In the genomic region with DNA sequence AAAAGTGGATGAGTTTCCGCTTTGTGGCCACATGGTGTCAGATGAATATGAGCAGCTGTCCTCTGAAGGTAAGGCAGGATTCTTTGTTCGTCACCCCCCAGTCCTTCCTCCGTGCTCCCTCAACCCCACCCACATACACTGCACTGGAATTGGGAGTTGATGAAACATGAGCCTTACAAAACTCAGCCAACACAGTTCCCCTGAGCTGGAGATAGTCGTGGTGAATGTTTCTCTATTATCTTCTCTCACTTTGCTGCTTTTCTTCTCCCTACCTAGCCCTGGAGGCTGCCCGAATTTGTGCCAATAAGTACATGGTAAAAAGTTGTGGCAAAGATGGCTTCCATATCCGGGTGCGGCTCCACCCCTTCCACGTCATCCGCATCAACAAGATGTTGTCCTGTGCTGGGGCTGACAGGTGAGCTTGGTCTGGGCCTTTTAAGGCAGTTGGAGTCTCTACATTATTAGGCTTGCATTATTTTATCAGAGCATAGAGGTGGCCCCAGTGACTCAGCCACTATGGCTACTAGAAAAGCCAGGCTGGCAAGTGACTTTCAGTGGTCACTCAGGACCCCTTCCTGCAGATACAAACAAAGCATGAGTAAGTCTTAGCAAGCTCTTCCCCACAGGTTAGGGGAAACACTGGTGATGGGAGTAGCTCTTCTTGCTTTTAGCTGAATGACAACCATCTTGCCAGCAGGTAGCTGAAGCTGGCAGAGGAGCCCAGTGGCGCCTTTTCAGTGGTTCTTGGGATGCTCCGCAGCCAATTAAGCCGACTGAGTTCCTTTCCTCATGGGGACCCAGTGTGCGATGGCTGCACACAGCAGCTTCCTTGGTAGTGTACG, we compare ENCODE assay signal across 8 cellular contexts. TPM values are rescaled to one million over a fixed set of nuclear protein-coding genes. Genes with fewer than 3 reads are reported as not detected.
A peak's percentile ranks its signal among the peaks of the same experiment; 100 is the strongest.
DNase-seq lines count a peak whose midpoint lies in the region; ATAC-seq, FAIRE-seq and TF ChIP-seq lines count a peak whose summit lies in the region.

No MANE protein-coding gene starts in this region.

- POLR2A ChIA-PET in HepG2 (lab: Yijun Ruan, JAX) (interaction anchor here (1.2 to 6.3 kb wide), 4 partner anchors 10 to 142 kb away, joined by 3 to 75 read pairs (median 16); a partner anchor contains a TSS), GM10248 (lab: Yijun Ruan, JAX) (interaction anchor here (1.2 to 1.5 kb wide), 2 partner anchors 12 to 90 kb away, joined by 3 to 4 read pairs; a partner anchor contains a TSS)

- peak overlapping the region; percentile 97 for H3K9ac ChIP-seq in HepG2 (ENCODE audit: insufficient read depth, low read depth, low read length)

- H3K79me2 ChIP-seq in HepG2 (ENCODE audit: insufficient read depth, low read length): peaks cover 21% of the 10 kb centered on the region

- H3K27me3 ChIP-seq in heart left ventricle: no peaks in the 10 kb centered on the region
- no peaks in the 10 kb centered on the region; a peak in 1 of 5 replicates for H3K27me3 ChIP-seq in HepG2 (ENCODE audit: control insufficient read depth in 1 of 2, insufficient read depth in 2 of 2, low read length in 2 of 2)
- no peaks in the 10 kb centered on the region for H3K27me3 ChIP-seq in upper lobe of left lung

- H4K20me1 ChIP-seq in HepG2 (ENCODE audit: insufficient read depth, low read length): peaks cover 21% of the 10 kb centered on the region; the same call in 1 of the 2 replicates

- no peak for ATAC-seq in heart left ventricle
- ATAC-seq in left cardiac atrium: no peak
- ATAC-seq in HepG2: no peak
- no peak for ATAC-seq in upper lobe of left lung (ENCODE audit: low FRiP score in 2 of 2)
- ATAC-seq in HG02885 (IDR thresholded peaks at IDR 0.05; ENCODE audit: poor library complexity, unreplicated experiment): no peak
- ATAC-seq in HG02970 (IDR thresholded peaks at IDR 0.05; ENCODE audit: low FRiP score, unreplicated experiment): no peak

- CTCF ChIA-PET in HepG2 (lab: Yijun Ruan, JAX; ENCODE audit: low intra/inter-chr PET ratio, low total read pairs) (no interaction called here), GM10248 (lab: Yijun Ruan, JAX) (interaction anchor here (1.7 to 3.0 kb wide), 6 partner anchors 11 to 386 kb away, joined by 4 to 12 read pairs (median 6); a partner anchor contains a TSS)

- H3K9me3 Mint-ChIP-seq in activated naive CD8-positive, alpha-beta T cell treated with anti-CD3 and anti-CD28 coated beads for 36 hours: no peaks in the 10 kb centered on the region

- no TSS peak for BruUV-seq in HepG2 (replicated peaks; lab: Mats Ljungman, UMichigan)

- TF ChIP-seq RAD21 in HepG2 (CRISPR knock-in tag; IDR thresholded peaks at IDR 0.05): no peak

- H3K4me3 Mint-ChIP-seq in activated naive CD8-positive, alpha-beta T cell treated with anti-CD3 and anti-CD28 coated beads for 36 hours: peak overlapping the region; percentile 97

- peaks cover 18% of the 10 kb centered on the region for H3K4me1 Mint-ChIP-seq in activated naive CD8-positive, alpha-beta T cell treated with anti-CD3 and anti-CD28 coated beads for 36 hours

- in situ Hi-C loops in HepG2 (cut with HindIII; ENCODE audit: extremely low pct_ligation_motif_present, low pct_unique_long_range_greater_than_20kb): loop anchor here (25.0 kb wide), 1 partner anchor 138 kb away; a partner anchor contains a TSS

- H3K27ac ChIP-seq in heart left ventricle: peak overlapping the region in 11 of 12 donors; percentile 98 to 100 (median 99)
- peak overlapping the region; percentile 98 for H3K27ac ChIP-seq in HepG2 (ENCODE audit: extremely low read length, insufficient read depth, low read length)
- H3K27ac ChIP-seq in upper lobe of left lung: peak overlapping the region; percentile 95 to 98 (median 97)

- FAIRE-seq in HepG2 (lab: Jason Lieb, UNC): no peak

- peak overlapping the region; percentile 67 to 99 (median 86) for H3K4me3 ChIP-seq in heart left ventricle
- peak overlapping the region; percentile 73 to 85 (median 85); a peak in 5 of 6 replicates for H3K4me3 ChIP-seq in HepG2 (replicated peaks in 1 of 3; ENCODE audit: insufficient read depth in 1 of 3, low read depth in 2 of 3, low read length in 3 of 3)
- H3K4me3 ChIP-seq in upper lobe of left lung: peak overlapping the region; percentile 53 to 83 (median 73)

- H3K36me3 Mint-ChIP-seq in activated naive CD8-positive, alpha-beta T cell treated with anti-CD3 and anti-CD28 coated beads for 36 hours: peaks cover 30% of the 10 kb centered on the region

- peak overlapping the region; percentile 97 for H3K4me2 ChIP-seq in HepG2 (ENCODE audit: low read depth, low read length)

- TF ChIP-seq CTCF in heart left ventricle (IDR thresholded peaks at IDR 0.05) (no peak), HepG2 (CRISPR knock-in tag; IDR thresholded peaks at IDR 0.05) (no peak), upper lobe of left lung (IDR thresholded peaks at IDR 0.05) (no peak), GM10248 (IDR thresholded peaks at IDR 0.05; ENCODE audit: control extremely low read depth, extremely low read depth, low read depth, missing control alignments) (no peak)

- 37 to 62% (median 46%) methylated on average over 10 to 14 of the region's 14 CpGs for WGBS in heart left ventricle, 4 donors
- WGBS in HepG2 (ENCODE audit: low lambda C conversion rate): 0% methylated on average over 2 of the region's 14 CpGs
- 9 to 64% methylated on average over 8 to 14 of the region's 14 CpGs for WGBS in upper lobe of left lung, 2 donors

- H3K36me3 ChIP-seq in heart left ventricle (peaks cover 0 to 31% (median 24%) of the 10 kb centered on the region in 9 donors), HepG2 (replicated peaks in 1 of 2; ENCODE audit: control insufficient read depth in 1 of 2, insufficient read depth in 2 of 2, low read length in 2 of 2) (peaks cover 6 to 22% of the 10 kb centered on the region in 2 experiments; a peak in 4 of 5 replicates), upper lobe of left lung (peaks cover 0 to 37% (median 13%) of the 10 kb centered on the region in 4 donors)

- H3K9me3 ChIP-seq in heart left ventricle (no peaks in the 10 kb centered on the region), HepG2 (ENCODE audit: low read length) (no peaks in the 10 kb centered on the region), upper lobe of left lung (peaks cover 0 to 14% (median 0%) of the 10 kb centered on the region in 4 donors)

- H3K27me3 Mint-ChIP-seq in activated naive CD8-positive, alpha-beta T cell treated with anti-CD3 and anti-CD28 coated beads for 36 hours: peaks cover 17% of the 10 kb centered on the region

- intact Hi-C loops in heart left ventricle (cut with DNase I) (loop anchor here in 2 of 10 donors (5.0 kb wide), 5 partner anchors 38 to 138 kb away; a partner anchor contains a TSS), left cardiac atrium (cut with DNase I) (no loop called here), HepG2 (cut with micrococcal nuclease; ENCODE audit: unreplicated experiment) (no loop called here)

- TF ChIP-seq POLR2A in heart left ventricle (IDR thresholded peaks at IDR 0.05) (no peak), HepG2 (IDR thresholded peaks at IDR 0.05; ENCODE audit: insufficient read depth in 1 of 2, low read depth in 2 of 2, low read length in 2 of 2) (no peak; a peak in 2 of 4 replicates), upper lobe of left lung (IDR thresholded peaks at IDR 0.05) (no peak)

- DNase-seq in heart left ventricle (peak in 1 of 5 donors; percentile 11), left cardiac atrium (no peak), HepG2 (ENCODE audit: low spot score) (no peak), upper lobe of left lung (no peak), GM10248 (ENCODE audit: extremely low spot score) (no peak)
- DNase-seq in activated naive CD8-positive, alpha-beta T cell treated with anti-CD3 and anti-CD28 coated beads for 36 hours: no peak

- H3K4me1 ChIP-seq in heart left ventricle (peaks cover 0 to 16% (median 10%) of the 10 kb centered on the region in 12 donors), HepG2 (ENCODE audit: insufficient read depth, low read length) (peaks cover 32% of the 10 kb centered on the region), upper lobe of left lung (peaks cover 7 to 35% (median 7%) of the 10 kb centered on the region in 4 donors)

- H3K27ac Mint-ChIP-seq in activated naive CD8-positive, alpha-beta T cell treated with anti-CD3 and anti-CD28 coated beads for 36 hours: peak overlapping the region; percentile 99

- TF ChIP-seq EP300 in HepG2 (IDR thresholded peaks at IDR 0.05; ENCODE audit: low read depth in 2 of 2, low read length in 2 of 2) (no peak), HepG2 (CRISPR knock-in tag; IDR thresholded peaks at IDR 0.05; ENCODE audit: borderline replicate concordance) (no peak), upper lobe of left lung (IDR thresholded peaks at IDR 0.05) (no peak)

- no peak overlapping the region for H2AFZ ChIP-seq in HepG2 (ENCODE audit: low read length)

RNA-seq across cellular contexts. Expression of a gene that starts 1.6 kb away (rescaled TPM):
- total RNA-seq in heart left ventricle: 1,000 to 10,000 TPM; 1,381 to 3,072 (median 2,052) TPM
- 1,000 to 10,000 TPM; 2,362 to 5,995 TPM for polyA plus RNA-seq in heart left ventricle
- 1,000 to 10,000 TPM; 2,090 to 2,230 TPM for total RNA-seq in left cardiac atrium
- total RNA-seq in activated naive CD8-positive, alpha-beta T cell treated with anti-CD3 and anti-CD28 coated beads for 36 hours: 1,000 to 10,000 TPM; 2,967 to 3,168 TPM
- total RNA-seq in HepG2 (2016; rRNA removed; fragmentation: Illumina TruSeq; extraction: Trizol): 2,381 and 2,883 TPM in 2 replicates
- total RNA-seq in HepG2 (2016; cell fraction: cytosol; rRNA removed; fragmentation: Illumina TruSeq; extraction: Trizol; ENCODE audit: low read depth): 2,845 and 3,163 TPM in 2 replicates
- 2,364 and 2,968 TPM in 2 replicates for total RNA-seq in HepG2 (2016; cell fraction: insoluble cytoplasmic fraction; rRNA removed; fragmentation: Illumina TruSeq; extraction: Trizol)
- 6,021 and 6,074 TPM in 2 replicates for total RNA-seq in HepG2 (2016; cell fraction: membrane; rRNA removed; fragmentation: Illumina TruSeq; extraction: Trizol)
- 936 and 1,040 TPM in 2 replicates for total RNA-seq in HepG2 (2016; cell fraction: nucleus; rRNA removed; fragmentation: Illumina TruSeq; extraction: Trizol)
- 4,713 and 5,167 TPM in 2 replicates for polyA plus RNA-seq in HepG2 (2011; rRNA removed)
- polyA plus RNA-seq in HepG2 (2011; cell fraction: cytosol; rRNA removed): 7,297 and 8,438 TPM in 2 replicates
- polyA plus RNA-seq in HepG2 (2011; cell fraction: nucleus; rRNA removed): 1,715 and 1,756 TPM in 2 replicates
- polyA plus RNA-seq in HepG2 (2012): 3,170 and 4,590 TPM in 2 replicates
- 5,111 and 5,676 TPM in 2 replicates for polyA plus RNA-seq in HepG2 (2016; cell fraction: cytosol; fragmentation: Illumina TruSeq; extraction: Trizol; ENCODE audit: low read depth)
- 3,496 and 3,549 TPM in 2 replicates for polyA plus RNA-seq in HepG2 (2016; cell fraction: insoluble cytoplasmic fraction; fragmentation: Illumina TruSeq; extraction: Trizol; ENCODE audit: low read depth)
- 7,184 and 7,370 TPM in 2 replicates for polyA plus RNA-seq in HepG2 (2016; cell fraction: membrane; fragmentation: Illumina TruSeq; extraction: Trizol; ENCODE audit: low read depth)
- 1,977 and 1,989 TPM in 2 replicates for polyA plus RNA-seq in HepG2 (2016; cell fraction: nucleus; fragmentation: Illumina TruSeq; extraction: Trizol; ENCODE audit: insufficient read depth, low read depth)
- polyA minus RNA-seq in HepG2 (2011; rRNA and poly(A)+ RNA removed; ENCODE audit: low replicate concordance): 1,812 and 2,162 TPM in 2 replicates
- 929 and 970 TPM in 2 replicates for polyA minus RNA-seq in HepG2 (2011; cell fraction: cytosol; rRNA and poly(A)+ RNA removed)
- 272 and 332 TPM in 2 replicates for polyA minus RNA-seq in HepG2 (2011; cell fraction: nucleus; rRNA and poly(A)+ RNA removed)
- 1,000 to 10,000 TPM; 1,246 to 5,225 (median 2,943) TPM for total RNA-seq in upper lobe of left lung

RNA-seq across cellular contexts. Expression of a gene that starts 9.3 kb away (rescaled TPM):
- total RNA-seq in heart left ventricle (100 to 1,000 TPM in 2 of 9 donors, 10 to 100 TPM in 7; 26.7 to 117 (median 43.8) TPM), left cardiac atrium (10 to 100 TPM; 41.9 to 42.8 TPM), HepG2 (2016; rRNA removed; fragmentation: Illumina TruSeq; extraction: Trizol) (4.6 and 4.7 TPM in 2 replicates), upper lobe of left lung (10 to 100 TPM; 18.9 to 55.5 (median 48.2) TPM)
- polyA plus RNA-seq in heart left ventricle (10 to 100 TPM; 27.7 to 57.1 TPM), HepG2 (2011; rRNA removed) (12.3 and 16.5 TPM in 2 replicates)
- total RNA-seq in activated naive CD8-positive, alpha-beta T cell treated with anti-CD3 and anti-CD28 coated beads for 36 hours: 10 to 100 TPM; 12.4 to 12.7 TPM
- 3.2 and 3.4 TPM in 2 replicates for total RNA-seq in HepG2 (2016; cell fraction: cytosol; rRNA removed; fragmentation: Illumina TruSeq; extraction: Trizol; ENCODE audit: low read depth)
- total RNA-seq in HepG2 (2016; cell fraction: insoluble cytoplasmic fraction; rRNA removed; fragmentation: Illumina TruSeq; extraction: Trizol): 3.9 and 5.0 TPM in 2 replicates
- total RNA-seq in HepG2 (2016; cell fraction: membrane; rRNA removed; fragmentation: Illumina TruSeq; extraction: Trizol): 8.0 and 8.2 TPM in 2 replicates
- total RNA-seq in HepG2 (2016; cell fraction: nucleus; rRNA removed; fragmentation: Illumina TruSeq; extraction: Trizol): 5.1 and 5.8 TPM in 2 replicates
- 13.3 and 15.2 TPM in 2 replicates for polyA plus RNA-seq in HepG2 (2011; cell fraction: cytosol; rRNA removed)
- polyA plus RNA-seq in HepG2 (2011; cell fraction: nucleus; rRNA removed): 17.5 and 18.0 TPM in 2 replicates
- 8.0 and 11.7 TPM in 2 replicates for polyA plus RNA-seq in HepG2 (2012)
- polyA plus RNA-seq in HepG2 (2016; cell fraction: cytosol; fragmentation: Illumina TruSeq; extraction: Trizol; ENCODE audit: low read depth): 4.0 and 4.8 TPM in 2 replicates
- 4.8 and 4.9 TPM in 2 replicates for polyA plus RNA-seq in HepG2 (2016; cell fraction: insoluble cytoplasmic fraction; fragmentation: Illumina TruSeq; extraction: Trizol; ENCODE audit: low read depth)
- 9.1 and 9.5 TPM in 2 replicates for polyA plus RNA-seq in HepG2 (2016; cell fraction: membrane; fragmentation: Illumina TruSeq; extraction: Trizol; ENCODE audit: low read depth)
- 5.5 and 8.8 TPM in 2 replicates for polyA plus RNA-seq in HepG2 (2016; cell fraction: nucleus; fragmentation: Illumina TruSeq; extraction: Trizol; ENCODE audit: insufficient read depth, low read depth)
- polyA minus RNA-seq in HepG2 (2011; rRNA and poly(A)+ RNA removed; ENCODE audit: low replicate concordance): 24.1 and 42.4 TPM in 2 replicates
- 5.9 and 6.7 TPM in 2 replicates for polyA minus RNA-seq in HepG2 (2011; cell fraction: cytosol; rRNA and poly(A)+ RNA removed)
- polyA minus RNA-seq in HepG2 (2011; cell fraction: nucleus; rRNA and poly(A)+ RNA removed): 4.2 and 5.0 TPM in 2 replicates

RNA-seq across cellular contexts. Expression of a gene that starts 11.6 kb away (rescaled TPM):
- total RNA-seq in heart left ventricle (10 to 100 TPM; 29.1 to 38.6 (median 34.5) TPM), left cardiac atrium (10 to 100 TPM; 36.6 to 41.2 TPM), HepG2 (2016; rRNA removed; fragmentation: Illumina TruSeq; extraction: Trizol) (6.3 and 16.8 TPM in 2 replicates), upper lobe of left lung (100 to 1,000 TPM in 2 of 6 donors, 10 to 100 TPM in 4; 39.1 to 228 (median 49.9) TPM)
- polyA plus RNA-seq in heart left ventricle (10 to 100 TPM; 27.2 to 51.1 TPM), HepG2 (2011; rRNA removed) (27.9 and 30.9 TPM in 2 replicates)
- 10 to 100 TPM; 35.1 to 35.8 TPM for total RNA-seq in activated naive CD8-positive, alpha-beta T cell treated with anti-CD3 and anti-CD28 coated beads for 36 hours
- 5.9 and 8.5 TPM in 2 replicates for total RNA-seq in HepG2 (2016; cell fraction: cytosol; rRNA removed; fragmentation: Illumina TruSeq; extraction: Trizol; ENCODE audit: low read depth)
- 4.8 and 17.3 TPM in 2 replicates for total RNA-seq in HepG2 (2016; cell fraction: insoluble cytoplasmic fraction; rRNA removed; fragmentation: Illumina TruSeq; extraction: Trizol)
- total RNA-seq in HepG2 (2016; cell fraction: membrane; rRNA removed; fragmentation: Illumina TruSeq; extraction: Trizol): 5.5 and 6.3 TPM in 2 replicates
- 17.9 and 26.2 TPM in 2 replicates for total RNA-seq in HepG2 (2016; cell fraction: nucleus; rRNA removed; fragmentation: Illumina TruSeq; extraction: Trizol)
- polyA plus RNA-seq in HepG2 (2011; cell fraction: cytosol; rRNA removed): 8.7 and 11.6 TPM in 2 replicates
- polyA plus RNA-seq in HepG2 (2011; cell fraction: nucleus; rRNA removed): 281 and 287 TPM in 2 replicates
- polyA plus RNA-seq in HepG2 (2012): 16.8 and 21.1 TPM in 2 replicates
- polyA plus RNA-seq in HepG2 (2016; cell fraction: cytosol; fragmentation: Illumina TruSeq; extraction: Trizol; ENCODE audit: low read depth): 2.5 and 2.9 TPM in 2 replicates
- polyA plus RNA-seq in HepG2 (2016; cell fraction: insoluble cytoplasmic fraction; fragmentation: Illumina TruSeq; extraction: Trizol; ENCODE audit: low read depth): 5.3 and 7.9 TPM in 2 replicates
- polyA plus RNA-seq in HepG2 (2016; cell fraction: membrane; fragmentation: Illumina TruSeq; extraction: Trizol; ENCODE audit: low read depth): 4.2 and 4.6 TPM in 2 replicates
- polyA plus RNA-seq in HepG2 (2016; cell fraction: nucleus; fragmentation: Illumina TruSeq; extraction: Trizol; ENCODE audit: insufficient read depth, low read depth): 70.8 TPM in 2 replicates
- 16.6 and 35.2 TPM in 2 replicates for polyA minus RNA-seq in HepG2 (2011; rRNA and poly(A)+ RNA removed; ENCODE audit: low replicate concordance)
- 7.0 and 7.2 TPM in 2 replicates for polyA minus RNA-seq in HepG2 (2011; cell fraction: cytosol; rRNA and poly(A)+ RNA removed)
- polyA minus RNA-seq in HepG2 (2011; cell fraction: nucleus; rRNA and poly(A)+ RNA removed): 23.2 and 28.2 TPM in 2 replicates

RNA-seq across cellular contexts. Expression of a gene that starts 20.7 kb away (rescaled TPM):
- 10 to 100 TPM; 37.6 to 76.8 (median 52.8) TPM for total RNA-seq in heart left ventricle
- polyA plus RNA-seq in heart left ventricle: 100 to 1,000 TPM in 1 of 2 donors, 10 to 100 TPM in 1; 71.9 to 152 TPM
- 10 to 100 TPM; 54.5 to 70.9 TPM for total RNA-seq in left cardiac atrium
- total RNA-seq in activated naive CD8-positive, alpha-beta T cell treated with anti-CD3 and anti-CD28 coated beads for 36 hours: 100 to 1,000 TPM; 110 to 112 TPM
- 10.4 and 14.5 TPM in 2 replicates for total RNA-seq in HepG2 (2016; rRNA removed; fragmentation: Illumina TruSeq; extraction: Trizol)
- total RNA-seq in HepG2 (2016; cell fraction: cytosol; rRNA removed; fragmentation: Illumina TruSeq; extraction: Trizol; ENCODE audit: low read depth): 23.2 and 32.8 TPM in 2 replicates
- total RNA-seq in HepG2 (2016; cell fraction: insoluble cytoplasmic fraction; rRNA removed; fragmentation: Illumina TruSeq; extraction: Trizol): 8.8 and 14.4 TPM in 2 replicates
- 27.8 and 36.0 TPM in 2 replicates for total RNA-seq in HepG2 (2016; cell fraction: membrane; rRNA removed; fragmentation: Illumina TruSeq; extraction: Trizol)
- total RNA-seq in HepG2 (2016; cell fraction: nucleus; rRNA removed; fragmentation: Illumina TruSeq; extraction: Trizol): 9.2 and 9.7 TPM in 2 replicates
- 14.9 and 19.1 TPM in 2 replicates for polyA plus RNA-seq in HepG2 (2011; rRNA removed)
- polyA plus RNA-seq in HepG2 (2011; cell fraction: cytosol; rRNA removed): 16.0 and 18.2 TPM in 2 replicates
- 49.8 and 50.2 TPM in 2 replicates for polyA plus RNA-seq in HepG2 (2011; cell fraction: nucleus; rRNA removed)
- polyA plus RNA-seq in HepG2 (2012): 17.5 and 18.8 TPM in 2 replicates
- polyA plus RNA-seq in HepG2 (2016; cell fraction: cytosol; fragmentation: Illumina TruSeq; extraction: Trizol; ENCODE audit: low read depth): 74.7 and 108 TPM in 2 replicates
- 25.4 and 35.1 TPM in 2 replicates for polyA plus RNA-seq in HepG2 (2016; cell fraction: insoluble cytoplasmic fraction; fragmentation: Illumina TruSeq; extraction: Trizol; ENCODE audit: low read depth)
- polyA plus RNA-seq in HepG2 (2016; cell fraction: membrane; fragmentation: Illumina TruSeq; extraction: Trizol; ENCODE audit: low read depth): 69.7 and 96.5 TPM in 2 replicates
- 38.7 and 39.0 TPM in 2 replicates for polyA plus RNA-seq in HepG2 (2016; cell fraction: nucleus; fragmentation: Illumina TruSeq; extraction: Trizol; ENCODE audit: insufficient read depth, low read depth)
- polyA minus RNA-seq in HepG2 (2011; rRNA and poly(A)+ RNA removed; ENCODE audit: low replicate concordance): 13.3 and 53.4 TPM in 2 replicates
- polyA minus RNA-seq in HepG2 (2011; cell fraction: cytosol; rRNA and poly(A)+ RNA removed): 9.3 and 9.9 TPM in 2 replicates
- 6.2 and 7.2 TPM in 2 replicates for polyA minus RNA-seq in HepG2 (2011; cell fraction: nucleus; rRNA and poly(A)+ RNA removed)
- 10 to 100 TPM; 42.3 to 60.8 (median 53.6) TPM for total RNA-seq in upper lobe of left lung

RNA-seq across cellular contexts. Expression of a gene that starts 25.3 kb away (rescaled TPM):
- total RNA-seq in heart left ventricle (100 to 1,000 TPM; 155 to 465 (median 234) TPM), left cardiac atrium (100 to 1,000 TPM; 406 to 476 TPM), HepG2 (2016; rRNA removed; fragmentation: Illumina TruSeq; extraction: Trizol) (119 and 174 TPM in 2 replicates), upper lobe of left lung (1,000 to 10,000 TPM in 5 of 6 donors, 100 to 1,000 TPM in 1; 800 to 1,760 (median 1,298) TPM)
- polyA plus RNA-seq in heart left ventricle (100 to 1,000 TPM; 226 to 274 TPM), HepG2 (2011; rRNA removed) (83.4 and 117 TPM in 2 replicates)
- 100 to 1,000 TPM; 694 to 696 TPM for total RNA-seq in activated naive CD8-positive, alpha-beta T cell treated with anti-CD3 and anti-CD28 coated beads for 36 hours
- 13.2 and 13.4 TPM in 2 replicates for total RNA-seq in HepG2 (2016; cell fraction: cytosol; rRNA removed; fragmentation: Illumina TruSeq; extraction: Trizol; ENCODE audit: low read depth)
- total RNA-seq in HepG2 (2016; cell fraction: insoluble cytoplasmic fraction; rRNA removed; fragmentation: Illumina TruSeq; extraction: Trizol): 90.0 and 191 TPM in 2 replicates
- total RNA-seq in HepG2 (2016; cell fraction: membrane; rRNA removed; fragmentation: Illumina TruSeq; extraction: Trizol): 36.3 and 36.5 TPM in 2 replicates
- total RNA-seq in HepG2 (2016; cell fraction: nucleus; rRNA removed; fragmentation: Illumina TruSeq; extraction: Trizol): 184 and 199 TPM in 2 replicates
- polyA plus RNA-seq in HepG2 (2011; cell fraction: cytosol; rRNA removed): 51.4 and 75.1 TPM in 2 replicates
- 546 and 648 TPM in 2 replicates for polyA plus RNA-seq in HepG2 (2011; cell fraction: nucleus; rRNA removed)
- polyA plus RNA-seq in HepG2 (2012): 102 and 157 TPM in 2 replicates
- polyA plus RNA-seq in HepG2 (2016; cell fraction: cytosol; fragmentation: Illumina TruSeq; extraction: Trizol; ENCODE audit: low read depth): 12.4 and 15.1 TPM in 2 replicates
- 93.9 and 131 TPM in 2 replicates for polyA plus RNA-seq in HepG2 (2016; cell fraction: insoluble cytoplasmic fraction; fragmentation: Illumina TruSeq; extraction: Trizol; ENCODE audit: low read depth)
- polyA plus RNA-seq in HepG2 (2016; cell fraction: membrane; fragmentation: Illumina TruSeq; extraction: Trizol; ENCODE audit: low read depth): 22.9 and 27.1 TPM in 2 replicates
- 309 and 326 TPM in 2 replicates for polyA plus RNA-seq in HepG2 (2016; cell fraction: nucleus; fragmentation: Illumina TruSeq; extraction: Trizol; ENCODE audit: insufficient read depth, low read depth)
- polyA minus RNA-seq in HepG2 (2011; rRNA and poly(A)+ RNA removed; ENCODE audit: low replicate concordance): 637 and 802 TPM in 2 replicates
- 304 and 314 TPM in 2 replicates for polyA minus RNA-seq in HepG2 (2011; cell fraction: cytosol; rRNA and poly(A)+ RNA removed)
- 230 and 260 TPM in 2 replicates for polyA minus RNA-seq in HepG2 (2011; cell fraction: nucleus; rRNA and poly(A)+ RNA removed)
